8 cellular contexts compared by ENCODE assay signal in genomic region chr17:996554-997344, GRCh38. TPM values are rescaled to one million over a fixed set of nuclear protein-coding genes. Genes with fewer than 3 reads are reported as not detected.
DNase-seq lines count a peak whose midpoint lies in the region; ATAC-seq and TF ChIP-seq lines count a peak whose summit lies in the region.

TIMM22 (plus strand) TSS chr17:997129; CDS start chr17:997143, 14 bp downstream.

- H3K4me3 ChIP-seq in parathyroid adenoma (ENCODE audit: low read depth, low read length): peak within 1 kb of the TSS; percentile 83
- peak within 1 kb of the TSS; percentile 95 to 100 (median 98) for H3K4me3 ChIP-seq in transverse colon

- peak within 1 kb of the TSS; percentile 49 for H3K4me2 ChIP-seq in parathyroid adenoma (ENCODE audit: low read length)

- TF ChIP-seq CTCF in GM12874 (IDR thresholded peaks at IDR 0.05; ENCODE audit: insufficient read depth, low read depth, low read length): peak; percentile 97
- peak; percentile 96 for TF ChIP-seq CTCF in parathyroid adenoma (IDR thresholded peaks at IDR 0.05)
- TF ChIP-seq CTCF in transverse colon (IDR thresholded peaks at IDR 0.05): peak; percentile 82 to 98 (median 94)

- H3K9me3 ChIP-seq in parathyroid adenoma (ENCODE audit: control insufficient read depth, low read length) (no peaks in the 10 kb centered on the region), transverse colon (no peaks in the 10 kb centered on the region)

- H3K27me3 ChIP-seq in parathyroid adenoma (ENCODE audit: control insufficient read depth, insufficient read depth, low read length): no peaks in the 10 kb centered on the region
- H3K27me3 ChIP-seq in transverse colon: no peaks in the 10 kb centered on the region

- intact Hi-C loops in Right ventricle myocardium superior (cut with DNase I) (no loop called here), transverse colon (cut with DNase I; ENCODE audit: low total_unique reads) (no loop called here)

- TF ChIP-seq EP300 in transverse colon (IDR thresholded peaks at IDR 0.05; ENCODE audit: low read depth): no peak

- peak within 1 kb of the TSS; percentile 92 for H3K27ac ChIP-seq in parathyroid adenoma
- H3K27ac ChIP-seq in transverse colon: peak within 1 kb of the TSS; percentile 89 to 97 (median 90)

- H2AFZ ChIP-seq in parathyroid adenoma: peak within 1 kb of the TSS; percentile 97

- H3K36me3 ChIP-seq in parathyroid adenoma (ENCODE audit: control insufficient read depth, insufficient read depth, low read length) (no peaks in the 10 kb centered on the region), transverse colon (peaks cover 0 to 5% (median 0%) of the 10 kb centered on the region in 4 donors)

- 1% methylated on average over 71 of the region's 71 CpGs; no CpG with 5 or more reads in 1 of the 2 donors for WGBS in transverse colon (ENCODE audit: low coverage in 1 of 2), 2 donors

- peaks cover 9% of the 10 kb centered on the region for H3K79me2 ChIP-seq in parathyroid adenoma

- DNase-seq in NCI-H1417 (lab: John Stamatoyannopoulos, UW) (peak; percentile 93 to 97 (median 93)), SW 1271 (lab: John Stamatoyannopoulos, UW) (peak; percentile 78 to 95), Right ventricle myocardium superior (peak; percentile 95), transverse colon (peak; percentile 94)
- peak; percentile 77 for DNase-seq in activated naive CD8-positive, alpha-beta T cell treated with anti-CD3 and anti-CD28 coated beads, Interleukin-2, amount 50 U/mL, for 16 hours (ENCODE audit: low read depth, low spot score)

- H3K4me1 ChIP-seq in parathyroid adenoma (peaks cover 19% of the 10 kb centered on the region), transverse colon (peaks cover 11 to 41% (median 32%) of the 10 kb centered on the region in 4 donors)

- peak; percentile 84 for TF ChIP-seq POLR2A in transverse colon (IDR thresholded peaks at IDR 0.05)

- ATAC-seq in HG02763 (IDR thresholded peaks at IDR 0.05; ENCODE audit: unreplicated experiment) (peak; percentile 87), Right ventricle myocardium superior (ENCODE audit: poor library complexity) (peak; percentile 94)

- H3K9ac ChIP-seq in parathyroid adenoma: peak within 1 kb of the TSS; percentile 82

- in situ Hi-C loops in transverse colon (cut with MboI; ENCODE audit: low pct_ligation_motif_present in 1 of 4, low pct_unique_long_range_greater_than_20kb in 1 of 4, low sequenced_read_pairs in 3 of 4): no loop called here

RNA-seq across cellular contexts. Expression of gene TIMM22, which starts in this region (rescaled TPM):
- total RNA-seq in Right ventricle myocardium superior (17.1 TPM), transverse colon (10 to 100 TPM; 10.5 to 17.6 (median 12.1) TPM)

Comparison
In these comparisons a context has a peak if more than half of its experiments do, and no peak if none do; other contexts are left out.
1. Peak in every context shown above with its lines: DNase-seq, ATAC-seq, H3K4me3 ChIP-seq and H3K27ac ChIP-seq.